Comparison of ENCODE assay signal across 20 cellular contexts in the genomic region with DNA sequence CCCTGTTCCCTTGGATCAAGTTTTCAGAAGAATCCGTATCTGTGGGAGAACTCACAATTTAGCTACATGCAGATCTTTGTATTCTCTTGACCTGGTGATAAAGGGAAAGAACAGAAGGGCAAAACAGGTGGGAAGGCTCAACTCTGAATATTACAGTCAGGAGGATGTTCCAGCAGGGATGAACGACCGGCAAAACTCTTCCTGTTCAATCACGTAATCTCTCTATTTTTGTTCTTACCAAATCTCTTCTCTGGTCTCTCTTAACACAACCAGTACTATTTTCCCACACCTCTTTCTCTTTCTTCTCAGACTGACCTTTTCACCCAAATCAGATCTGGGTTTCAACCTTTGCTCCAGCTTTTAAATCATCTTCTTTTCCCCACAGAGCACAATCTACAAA.
DNase-seq lines count a peak whose midpoint lies in the region; ATAC-seq, FAIRE-seq and TF ChIP-seq lines count a peak whose summit lies in the region.
"Had no signal": no experiment of that assay in that cellular context is flagged by ENCODE, and none has a peak within 500 bp of the region (broad histone marks: within the 10 kb centered on the region; RNA-seq: fewer than 3 reads in every experiment).

No MANE protein-coding gene starts in this region.

- H3K4me3 Mint-ChIP-seq in astrocyte (ENCODE audit: unreplicated experiment): no peak overlapping the region
- H3K4me3 Mint-ChIP-seq in neural progenitor cell: no peak overlapping the region
- no peak overlapping the region for H3K4me3 Mint-ChIP-seq in endothelial cell (ENCODE audit: unreplicated experiment)
- H3K4me3 Mint-ChIP-seq: CD4-positive, CD25-positive, alpha-beta regulatory T cell had no signal

- no peak for DNase-seq in astrocyte (ENCODE audit: low read depth)
- no peak for DNase-seq in endothelial cell of umbilical vein (ENCODE audit: low read depth, low spot score)
- DNase-seq in neural progenitor cell (ENCODE audit: low spot score): no peak
- DNase-seq in uterus: peak in 1 of 2 donors; percentile 49
- no peak for DNase-seq in occipital lobe (lab: John Stamatoyannopoulos, UW)
- DNase-seq in endothelial cell (ENCODE audit: low spot score): no peak
- DNase-seq: CD4-positive, CD25-positive, alpha-beta regulatory T cell; DMS79; GM23248; HCEC 1CT; KBM-7; MM.1S; NCI-H1048; NCI-H1417 treated with DMSO at 0.1 percent for 48 hours; NCI-H1930; PC-9; RPMI8226; SHP77 had no signal

- dilution Hi-C loops in endothelial cell of umbilical vein (cut with MboI; ENCODE audit: extremely low pct_ligation_motif_present, low sequenced_read_pairs): no loop called here

- no peaks in the 10 kb centered on the region for H3K27me3 ChIP-seq in astrocyte (ENCODE audit: insufficient read depth, low read length)
- no peaks in the 10 kb centered on the region for H3K27me3 ChIP-seq in endothelial cell of umbilical vein (ENCODE audit: control insufficient read depth in 2 of 2, insufficient read depth in 2 of 2, low read length in 2 of 2)
- H3K27me3 ChIP-seq in neural progenitor cell: no peaks in the 10 kb centered on the region
- no peaks in the 10 kb centered on the region for H3K27me3 ChIP-seq in uterus

- H3F3A ChIP-seq in neural progenitor cell (ENCODE audit: low read depth): peaks cover 23% of the 10 kb centered on the region

- H3K27ac ChIP-seq in astrocyte (ENCODE audit: low read depth, low read length) (no peak overlapping the region), endothelial cell of umbilical vein (ENCODE audit: insufficient read depth, low read depth, low read length) (no peak overlapping the region), neural progenitor cell (no peak overlapping the region), uterus (peak overlapping the region; percentile 66 to 76)
- H3K27ac ChIP-seq: GM23248, PC-9 had no signal

- H3K36me3 Mint-ChIP-seq in astrocyte (ENCODE audit: low read depth, unreplicated experiment) (no peaks in the 10 kb centered on the region), neural progenitor cell (no peaks in the 10 kb centered on the region), endothelial cell (ENCODE audit: low read depth, unreplicated experiment) (no peaks in the 10 kb centered on the region)

- BruUV-seq in endothelial cell of umbilical vein (replicated peaks; lab: Mats Ljungman, UMichigan): no TSS peak

- ATAC-seq in GM21619 (IDR thresholded peaks at IDR 0.05; ENCODE audit: unreplicated experiment): no peak

- no peaks in the 10 kb centered on the region for H3K27me3 Mint-ChIP-seq in astrocyte (ENCODE audit: low read depth, unreplicated experiment)
- H3K27me3 Mint-ChIP-seq in neural progenitor cell (ENCODE audit: insufficient read depth, low read depth): no peaks in the 10 kb centered on the region
- peaks cover 4% of the 10 kb centered on the region for H3K27me3 Mint-ChIP-seq in endothelial cell (ENCODE audit: unreplicated experiment)
- H3K27me3 Mint-ChIP-seq: CD4-positive, CD25-positive, alpha-beta regulatory T cell had no signal

- H3K79me2 ChIP-seq in astrocyte (ENCODE audit: insufficient read depth, low read length): no peaks in the 10 kb centered on the region
- no peaks in the 10 kb centered on the region for H3K79me2 ChIP-seq in endothelial cell of umbilical vein (ENCODE audit: control insufficient read depth, insufficient read depth, low read length)
- H3K79me2 ChIP-seq in neural progenitor cell (ENCODE audit: low read depth): no peaks in the 10 kb centered on the region

- no peak overlapping the region for H3K4me3 ChIP-seq in astrocyte (ENCODE audit: insufficient read depth, low read depth, low read length)
- H3K4me3 ChIP-seq in endothelial cell of umbilical vein (replicated peaks in 1 of 3; ENCODE audit: insufficient read depth in 1 of 3, low read depth in 1 of 3, low read length in 3 of 3): no peak overlapping the region
- no peak overlapping the region for H3K4me3 ChIP-seq in neural progenitor cell
- H3K4me3 ChIP-seq in uterus: no peak overlapping the region
- H3K4me3 ChIP-seq: GM23248, PC-9 had no signal

- CTCF ChIA-PET in endothelial cell of umbilical vein (lab: Charles Lee): interaction anchor here (1.3 kb wide), 1 partner anchor 99 kb away, joined by 3 read pairs; no protein-coding TSS in a partner anchor

- TF ChIP-seq POLR2A in endothelial cell of umbilical vein (IDR thresholded peaks at IDR 0.05; ENCODE audit: low read depth, low read length) (no peak), uterus (IDR thresholded peaks at IDR 0.05) (no peak)

- H3K9me3 Mint-ChIP-seq in astrocyte (ENCODE audit: unreplicated experiment): no peaks in the 10 kb centered on the region
- no peaks in the 10 kb centered on the region for H3K9me3 Mint-ChIP-seq in neural progenitor cell
- H3K9me3 Mint-ChIP-seq in endothelial cell (ENCODE audit: unreplicated experiment): no peaks in the 10 kb centered on the region
- H3K9me3 Mint-ChIP-seq: CD4-positive, CD25-positive, alpha-beta regulatory T cell had no signal

- no peaks in the 10 kb centered on the region for H3K9me3 ChIP-seq in astrocyte (ENCODE audit: insufficient read depth, low read depth, low read length)
- no peaks in the 10 kb centered on the region for H3K9me3 ChIP-seq in endothelial cell of umbilical vein (replicated peaks; ENCODE audit: control insufficient read depth, insufficient read depth, low read length)
- H3K9me3 ChIP-seq in neural progenitor cell (ENCODE audit: low read depth): no peaks in the 10 kb centered on the region
- no peaks in the 10 kb centered on the region for H3K9me3 ChIP-seq in uterus

- no peak overlapping the region for H2AFZ ChIP-seq in astrocyte (ENCODE audit: low read depth, low read length)
- no peak overlapping the region for H2AFZ ChIP-seq in endothelial cell of umbilical vein (ENCODE audit: low read depth, low read length)
- no peak overlapping the region for H2AFZ ChIP-seq in neural progenitor cell (replicated peaks)
- H2AFZ ChIP-seq: GM23248, PC-9 had no signal

- FAIRE-seq in astrocyte (lab: Jason Lieb, UNC): no peak
- FAIRE-seq in endothelial cell of umbilical vein (lab: Jason Lieb, UNC): peak; percentile 48
- FAIRE-seq: GM12891 had no signal

- no peak for TF ChIP-seq CTCF in astrocyte (IDR thresholded peaks at IDR 0.05; ENCODE audit: insufficient read depth, low read depth, low read length)
- no peak for TF ChIP-seq CTCF in endothelial cell of umbilical vein (IDR thresholded peaks at IDR 0.05; ENCODE audit: extremely low read depth in 1 of 2, insufficient read depth in 1 of 2, low read depth in 1 of 2, low read length in 2 of 2)
- TF ChIP-seq CTCF in neural progenitor cell (IDR thresholded peaks at IDR 0.05): no peak
- no peak for TF ChIP-seq CTCF in uterus (IDR thresholded peaks at IDR 0.05)
- no peak for TF ChIP-seq CTCF in endothelial cell (IDR thresholded peaks at IDR 0.05; ENCODE audit: unreplicated experiment)

- H3K4me2 ChIP-seq in astrocyte (ENCODE audit: low read length) (no peak overlapping the region), endothelial cell of umbilical vein (ENCODE audit: insufficient read depth, low read length) (no peak overlapping the region), neural progenitor cell (peak overlapping the region; percentile 10)
- H3K4me2 ChIP-seq: PC-9 had no signal

- H3K4me1 ChIP-seq in astrocyte (ENCODE audit: insufficient read depth, low read length) (peaks cover 56% of the 10 kb centered on the region), endothelial cell of umbilical vein (ENCODE audit: control insufficient read depth, extremely low read depth, insufficient read depth, low read length) (peaks cover 6% of the 10 kb centered on the region), neural progenitor cell (peaks cover 62% of the 10 kb centered on the region), uterus (no peaks in the 10 kb centered on the region)

- H3K4me1 Mint-ChIP-seq in astrocyte (ENCODE audit: low read depth, unreplicated experiment): peaks cover 66% of the 10 kb centered on the region
- peaks cover 63% of the 10 kb centered on the region for H3K4me1 Mint-ChIP-seq in neural progenitor cell
- H3K4me1 Mint-ChIP-seq in endothelial cell (ENCODE audit: unreplicated experiment): peaks cover 28% of the 10 kb centered on the region

- no peak overlapping the region for H3K9ac ChIP-seq in astrocyte (ENCODE audit: low read length)
- no peak overlapping the region for H3K9ac ChIP-seq in endothelial cell of umbilical vein (replicated peaks; ENCODE audit: extremely low read depth, insufficient read depth, low read length)
- no peak overlapping the region for H3K9ac ChIP-seq in neural progenitor cell
- H3K9ac ChIP-seq: GM23248 had no signal

- no peaks in the 10 kb centered on the region for H3K9me1 ChIP-seq in endothelial cell of umbilical vein (replicated peaks; ENCODE audit: control insufficient read depth, extremely low read depth, insufficient read depth, low read length)

- no peaks in the 10 kb centered on the region for H4K20me1 ChIP-seq in astrocyte (ENCODE audit: insufficient read depth, low read length)
- H4K20me1 ChIP-seq in endothelial cell of umbilical vein (replicated peaks; ENCODE audit: control insufficient read depth, extremely low read depth, insufficient read depth, low read length): no peaks in the 10 kb centered on the region
- H4K20me1 ChIP-seq in neural progenitor cell (ENCODE audit: low read depth): no peaks in the 10 kb centered on the region

- H3K36me3 ChIP-seq in astrocyte (ENCODE audit: insufficient read depth, low read length) (no peaks in the 10 kb centered on the region), endothelial cell of umbilical vein (ENCODE audit: control insufficient read depth in 2 of 2, extremely low read depth in 1 of 2, insufficient read depth in 2 of 2, low read length in 2 of 2) (no peaks in the 10 kb centered on the region), neural progenitor cell (no peaks in the 10 kb centered on the region), uterus (no peaks in the 10 kb centered on the region)

- POLR2A ChIA-PET in endothelial cell of umbilical vein (lab: Charles Lee): no interaction called here

- intact Hi-C loops in endothelial cell of umbilical vein (cut with micrococcal nuclease): no loop called here
- intact Hi-C loops in uterus (cut with DNase I; ENCODE audit: low total_unique reads): no loop called here

- H3K27ac Mint-ChIP-seq in astrocyte (ENCODE audit: unreplicated experiment) (peak overlapping the region; percentile 60), neural progenitor cell (peak overlapping the region; percentile 8), endothelial cell (ENCODE audit: unreplicated experiment) (no peak overlapping the region)

TF ChIP-seq in endothelial cell of umbilical vein, 7 proteins besides CTCF, POLR2A, EP300 and RAD21 (continues in another document):
- no peak for TF ChIP-seq FOS (IDR thresholded peaks at IDR 0.05; ENCODE audit: borderline replicate concordance, insufficient read depth, low read length)
- TF ChIP-seq JUN (IDR thresholded peaks at IDR 0.05; ENCODE audit: borderline replicate concordance, insufficient read depth, insufficient read length, low read depth): no peak
- TF ChIP-seq EZH2 (IDR thresholded peaks at IDR 0.05; ENCODE audit: borderline replicate concordance, low read depth, low read length, severe bottlenecking): no peak
- TF ChIP-seq, protein P1, sequence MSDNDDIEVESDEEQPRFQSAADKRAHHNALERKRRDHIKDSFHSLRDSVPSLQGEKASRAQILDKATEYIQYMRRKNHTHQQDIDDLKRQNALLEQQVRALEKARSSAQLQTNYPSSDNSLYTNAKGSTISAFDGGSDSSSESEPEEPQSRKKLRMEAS (IDR thresholded peaks at IDR 0.05; ENCODE audit: insufficient read depth, insufficient read length): no peak
- no peak for TF ChIP-seq MYC (IDR thresholded peaks at IDR 0.05; ENCODE audit: low read depth, low read length)

Comparison
In these comparisons a context has a peak if more than half of its experiments do, and no peak if none do; other contexts are left out.
1. H3K27ac ChIP-seq: peak in uterus (2 of 2); none in astrocyte (single experiment), endothelial cell of umbilical vein (single experiment) and neural progenitor cell (single experiment).